ENCODE assay signal across 1 cellular context in genomic region chr18:47557160-47557559, GRCh38.
TF ChIP-seq lines count a peak whose summit lies in the region.

No MANE protein-coding gene starts in this region.

TF ChIP-seq in GM23338, 12 proteins besides CTCF, POLR2A, EP300 and RAD21 (continued from another document):
- TF ChIP-seq ZNF462 (CRISPR knock-in tag; IDR thresholded peaks at IDR 0.05) (no peak), REST (IDR thresholded peaks at IDR 0.05; ENCODE audit: unreplicated experiment) (no peak), JUNB (IDR thresholded peaks at IDR 0.05; ENCODE audit: unreplicated experiment) (no peak), ETS1 (IDR thresholded peaks at IDR 0.05) (no peak), ZNF331 (CRISPR knock-in tag; IDR thresholded peaks at IDR 0.05; ENCODE audit: low read depth) (no peak), EZH2 (IDR thresholded peaks at IDR 0.05; ENCODE audit: low read depth, unreplicated experiment) (no peak), EZH2phosphoT487 (IDR thresholded peaks at IDR 0.05; ENCODE audit: unreplicated experiment) (no peak)
